ENCODE assay signal across 36 cellular contexts in genomic region chr7:74157605-74158004, GRCh38.
"Had no signal": no experiment of that assay in that cellular context is flagged by ENCODE, and none has a peak within 500 bp of the region (broad histone marks: within the 10 kb centered on the region; RNA-seq: fewer than 3 reads in every experiment).

No MANE protein-coding gene starts in this region.

- H3K4me3 ChIP-seq: MG63 had no signal

- H3K27me3 ChIP-seq: MG63 had no signal

- H3K36me3 ChIP-seq: MG63 had no signal

- H3K9me3 ChIP-seq: MG63 had no signal

- DNase-seq: Karpas-422, Kasumi-1, MG63, MM.1S, MV-4-11, NCI-H1048, NCI-H1092, NCI-H1092 treated with DMSO at 0.1 percent for 48 hours, NCI-H1105, NCI-H1105 treated with DMSO at 0.1 percent for 48 hours, NCI-H1417, NCI-H1417 treated with DMSO at 0.1 percent for 48 hours, NCI-H1436, NCI-H1436 treated with DMSO at 0.1 percent for 48 hours, NCI-H146, NCI-H1694, NCI-H1694 treated with DMSO at 0.1 percent for 48 hours, NCI-H187, NCI-H187 treated with DMSO at 0.1 percent for 48 hours, NCI-H1930, NCI-H2029, NCI-H2029 treated with DMSO at 0.1 percent for 48 hours, NCI-H2081, NCI-H2081 treated with DMSO at 0.1 percent for 48 hours, NCI-H2107, NCI-H2171, NCI-H2171 treated with DMSO at 0.1 percent for 48 hours, NCI-H2227 treated with DMSO at 0.1 percent for 48 hours, NCI-H226, NCI-H345, NCI-H446, NCI-H446 treated with DMSO at 0.1 percent for 48 hours, NCI-H510A, NCI-H510A treated with DMSO at 0.1 percent for 48 hours, NCI-H524, NCI-H524 treated with DMSO at 0.1 percent for 48 hours had no signal
